In genomic region chr2:225122582-225123486, GRCh38 we compare ENCODE assay signal across 8 cellular contexts.
DNase-seq lines count a peak whose midpoint lies in the region; FAIRE-seq and TF ChIP-seq lines count a peak whose summit lies in the region.

No MANE protein-coding gene starts in this region.

- H3K4me3 Mint-ChIP-seq in neural progenitor cell: no peak overlapping the region

- TF ChIP-seq CTCF in A673 (conservative IDR thresholded peaks at IDR 0.05; ENCODE audit: low read depth, low read length): peak; percentile 57
- peak; percentile 51 for TF ChIP-seq CTCF in GM12865 (IDR thresholded peaks at IDR 0.05; ENCODE audit: insufficient read depth, low read depth, low read length, missing control alignments)
- TF ChIP-seq CTCF in bronchial epithelial cell (IDR thresholded peaks at IDR 0.05; ENCODE audit: insufficient read depth, low read length, severe bottlenecking): peak; percentile 39
- TF ChIP-seq CTCF in neural progenitor cell (IDR thresholded peaks at IDR 0.05): peak; percentile 57
- no peak for TF ChIP-seq CTCF in vagina (IDR thresholded peaks at IDR 0.05)

- H3K27me3 Mint-ChIP-seq in neural progenitor cell (ENCODE audit: insufficient read depth, low read depth): no peaks in the 10 kb centered on the region

- H3K27me3 ChIP-seq in A673 (replicated peaks; ENCODE audit: insufficient read depth, low read depth, low read length, poor library complexity) (no peaks in the 10 kb centered on the region), bronchial epithelial cell (ENCODE audit: control insufficient read depth, insufficient read depth, low read length) (no peaks in the 10 kb centered on the region), neural progenitor cell (no peaks in the 10 kb centered on the region), vagina (no peaks in the 10 kb centered on the region)

- POLR2A ChIA-PET in A673 (lab: Charles Lee; ENCODE audit: low non-redundant PET): no interaction called here

- BruUV-seq in A673 (replicated peaks; lab: Mats Ljungman, UMichigan): no TSS peak

- H3K36me3 Mint-ChIP-seq in neural progenitor cell: no peaks in the 10 kb centered on the region

- FAIRE-seq in bronchial epithelial cell (lab: Jason Lieb, UNC): no peak

- H3K4me1 Mint-ChIP-seq in neural progenitor cell: no peaks in the 10 kb centered on the region

- no peak overlapping the region for H3K27ac Mint-ChIP-seq in neural progenitor cell

- H2AFZ ChIP-seq in neural progenitor cell (replicated peaks): no peak overlapping the region

- no peaks in the 10 kb centered on the region for H4K20me1 ChIP-seq in neural progenitor cell (ENCODE audit: low read depth)

- no peak overlapping the region for H3K9ac ChIP-seq in neural progenitor cell

- intact Hi-C loops in A673 (cut with micrococcal nuclease; ENCODE audit: unreplicated experiment): loop anchor here (1.0 kb wide), 1 partner anchor 537 kb away; no protein-coding TSS in a partner anchor
- intact Hi-C loops in vagina (cut with DNase I): loop anchor here (10.0 kb wide), 1 partner anchor 532 kb away; no protein-coding TSS in a partner anchor

- TF ChIP-seq POLR2A in vagina (IDR thresholded peaks at IDR 0.05): no peak

- peaks cover 8% of the 10 kb centered on the region for H3K9me3 Mint-ChIP-seq in neural progenitor cell

- H3F3A ChIP-seq in neural progenitor cell (ENCODE audit: low read depth): no peaks in the 10 kb centered on the region

- CTCF ChIA-PET in A673 (lab: Charles Lee): interaction anchor here (0.7 kb wide), 1 partner anchor 537 kb away, joined by 5 read pairs; no protein-coding TSS in a partner anchor

- H3K27ac ChIP-seq in A673 (ENCODE audit: low read depth, low read length, poor library complexity, severe bottlenecking) (no peak overlapping the region), neural progenitor cell (no peak overlapping the region), vagina (no peak overlapping the region)

- no peaks in the 10 kb centered on the region for H3K9me3 ChIP-seq in A673 (ENCODE audit: low read depth, low read length, poor library complexity, severe bottlenecking)
- H3K9me3 ChIP-seq in neural progenitor cell (ENCODE audit: low read depth): no peaks in the 10 kb centered on the region
- no peaks in the 10 kb centered on the region for H3K9me3 ChIP-seq in vagina

- H3K4me3 ChIP-seq in A673 (ENCODE audit: low read depth, low read length, poor library complexity, severe bottlenecking) (peak overlapping the region; percentile 21), GM12865 (ENCODE audit: low read depth, low read length) (no peak overlapping the region), bronchial epithelial cell (ENCODE audit: low read depth, low read length) (no peak overlapping the region), neural progenitor cell (no peak overlapping the region), vagina (no peak overlapping the region)

- DNase-seq in A673 (ENCODE audit: low spot score): peak; percentile 63
- peak; percentile 30 for DNase-seq in GM12865 (ENCODE audit: low read depth)
- DNase-seq in NCI-H69 (lab: John Stamatoyannopoulos, UW): peak; percentile 61
- no peak for DNase-seq in bronchial epithelial cell (ENCODE audit: low read depth)
- peak; percentile 7 for DNase-seq in neural progenitor cell (ENCODE audit: low spot score)
- no peak for DNase-seq in vagina (ENCODE audit: extremely low spot score in 2 of 2)
- DNase-seq in globus pallidus (ENCODE audit: low spot score): no peak
- no peak for DNase-seq in central memory CD4-positive, alpha-beta T cell

- no peaks in the 10 kb centered on the region for H3K36me3 ChIP-seq in A673 (ENCODE audit: insufficient read depth, low read length, poor library complexity, severe bottlenecking)
- H3K36me3 ChIP-seq in bronchial epithelial cell (ENCODE audit: control insufficient read depth, insufficient read depth, low read length): no peaks in the 10 kb centered on the region
- H3K36me3 ChIP-seq in neural progenitor cell: no peaks in the 10 kb centered on the region
- H3K36me3 ChIP-seq in vagina: no peaks in the 10 kb centered on the region

- no peaks in the 10 kb centered on the region for H3K79me2 ChIP-seq in neural progenitor cell (ENCODE audit: low read depth)

- no peak overlapping the region for H3K4me2 ChIP-seq in neural progenitor cell

- H3K4me1 ChIP-seq in A673 (ENCODE audit: insufficient read depth, low read length, poor library complexity, severe bottlenecking): peaks cover 12% of the 10 kb centered on the region
- H3K4me1 ChIP-seq in neural progenitor cell: no peaks in the 10 kb centered on the region
- H3K4me1 ChIP-seq in vagina: no peaks in the 10 kb centered on the region

Comparison
In these comparisons a context has a peak if more than half of its experiments do, and no peak if none do; other contexts are left out.
1. DNase-seq: peak in A673 (single experiment), GM12865 (single experiment), NCI-H69 (single experiment) and neural progenitor cell (single experiment); none in bronchial epithelial cell (single experiment), vagina (0 of 2), globus pallidus (single experiment) and central memory CD4-positive, alpha-beta T cell (single experiment).
2. CTCF ChIP-seq: peak in A673 (single experiment), GM12865 (single experiment), bronchial epithelial cell (single experiment) and neural progenitor cell (single experiment); none in vagina (0 of 3).